8 cellular contexts compared by ENCODE assay signal in genomic region chr15:75903331-75904240, GRCh38. TPM values are rescaled to one million over a fixed set of nuclear protein-coding genes. Genes with fewer than 3 reads are reported as not detected.
A peak's percentile ranks its signal among the peaks of the same experiment; 100 is the strongest.
DNase-seq lines count a peak whose midpoint lies in the region; ATAC-seq and TF ChIP-seq lines count a peak whose summit lies in the region.

FBXO22 (plus strand) TSS chr15:75903878; CDS start chr15:75903964, 86 bp downstream.

- H3K9ac ChIP-seq in PC-3 (ENCODE audit: low read length) (peak within 1 kb of the TSS; percentile 83), mucosa of stomach (ENCODE audit: low read length) (peak within 1 kb of the TSS; percentile 92)

- H3K9me3 ChIP-seq in PC-3 (ENCODE audit: low read length), result no peaks in the 10 kb centered on the region
- no peaks in the 10 kb centered on the region for H3K9me3 ChIP-seq in mucosa of stomach (ENCODE audit: control insufficient read depth, low read length)

- no peaks in the 10 kb centered on the region for H3K9me3 Mint-ChIP-seq in activated T-cell treated with anti-CD3 and anti-CD28 coated beads, Interleukin-2, amount 50 U/mL, for 24 hours

- TSS peak; percentile 91 for BruUV-seq in PC-3 (replicated peaks; lab: Mats Ljungman, UMichigan)

- H3K36me3 ChIP-seq in PC-3 (ENCODE audit: low read depth, low read length) (peaks cover 8% of the 10 kb centered on the region; the same call in 1 of the 2 replicates), mucosa of stomach (ENCODE audit: control insufficient read depth, insufficient read depth, low read length) (peaks cover 3% of the 10 kb centered on the region)

- H3K27ac Mint-ChIP-seq in activated T-cell treated with anti-CD3 and anti-CD28 coated beads, Interleukin-2, amount 50 U/mL, for 24 hours, result peak within 1 kb of the TSS; percentile 98

- H3K27me3 ChIP-seq in PC-3 (ENCODE audit: low read length) (no peaks in the 10 kb centered on the region), mucosa of stomach (ENCODE audit: control insufficient read depth, insufficient read depth, low read length) (no peaks in the 10 kb centered on the region)

- H3K4me3 Mint-ChIP-seq in activated T-cell treated with anti-CD3 and anti-CD28 coated beads, Interleukin-2, amount 50 U/mL, for 24 hours, result peak within 1 kb of the TSS; percentile 100

- H3K4me1 Mint-ChIP-seq in activated T-cell treated with anti-CD3 and anti-CD28 coated beads, Interleukin-2, amount 50 U/mL, for 24 hours (ENCODE audit: low read depth), result peaks cover 45% of the 10 kb centered on the region

- H3K36me3 Mint-ChIP-seq in activated T-cell treated with anti-CD3 and anti-CD28 coated beads, Interleukin-2, amount 50 U/mL, for 24 hours (ENCODE audit: low read depth), result peaks cover 41% of the 10 kb centered on the region

- no peaks in the 10 kb centered on the region for H3K27me3 Mint-ChIP-seq in activated T-cell treated with anti-CD3 and anti-CD28 coated beads, Interleukin-2, amount 50 U/mL, for 24 hours

- peak within 1 kb of the TSS; percentile 88 for H2AFZ ChIP-seq in PC-3 (ENCODE audit: low read length)

- DNase-seq in DMS153 (lab: John Stamatoyannopoulos, UW) (peak; percentile 41), HuH-7.5 (ENCODE audit: low spot score) (peak; percentile 57), PC-3 (peak; percentile 95), erythroblast (lab: John Stamatoyannopoulos, UW) (peak; percentile 96)
- DNase-seq in activated T-cell treated with anti-CD3 and anti-CD28 coated beads, Interleukin-2, amount 50 U/mL, for 24 hours, result peak; percentile 95
- peak; percentile 94 for DNase-seq in stimulated activated CD8-positive, alpha-beta memory T cell treated with anti-CD3 and anti-CD28 coated beads, Interleukin-4, amount 100 ng/mL, for 48 hours

- intact Hi-C loops in PC-3 (cut with micrococcal nuclease), result no loop called here

- ATAC-seq in GM21528 (IDR thresholded peaks at IDR 0.05; ENCODE audit: low FRiP score, unreplicated experiment) (peak; percentile 86), PC-3 (peak; percentile 96)

- CTCF ChIA-PET in PC-3 (lab: Charles Lee), result interaction anchor here (1.0 kb wide), 1 partner anchor 155 kb away, joined by 3 read pairs; no protein-coding TSS in a partner anchor

- peak; percentile 92 for TF ChIP-seq POLR2A in erythroblast (IDR thresholded peaks at IDR 0.05; ENCODE audit: low read length)

- POLR2A ChIA-PET in PC-3 (lab: Charles Lee; ENCODE audit: unreplicated experiment), result interaction anchor here (0.6 kb wide), 3 partner anchors 17 to 134 kb away, joined by 3 to 6 read pairs (median 4); partner anchors contain the start of gene UBE2Q2

- no peaks in the 10 kb centered on the region for H3K9me2 ChIP-seq in PC-3 (replicated peaks; ENCODE audit: low read length)

- no peak for TF ChIP-seq CTCF in PC-3 (conservative IDR thresholded peaks at IDR 0.05; ENCODE audit: low read depth, low read length)

- H4K20me1 ChIP-seq in PC-3 (ENCODE audit: low read length), result no peaks in the 10 kb centered on the region

- H3K4me1 ChIP-seq in PC-3 (ENCODE audit: insufficient read depth, low read length) (peaks cover 21% of the 10 kb centered on the region; the same call in 1 of the 2 replicates), mucosa of stomach (ENCODE audit: control insufficient read depth, insufficient read depth, low read length) (peaks cover 5% of the 10 kb centered on the region)

- peak within 1 kb of the TSS; percentile 75 for H3K27ac ChIP-seq in PC-3 (ENCODE audit: low read length)

- H3K4me3 ChIP-seq in PC-3 (ENCODE audit: low read length) (peak within 1 kb of the TSS; percentile 94), mucosa of stomach (ENCODE audit: low read length) (peak within 1 kb of the TSS; percentile 99)

- no peaks in the 10 kb centered on the region for H3F3A ChIP-seq in PC-3 (ENCODE audit: low read length, unreplicated experiment)

- H3K4me2 ChIP-seq in PC-3 (ENCODE audit: low read length), result peak within 1 kb of the TSS; percentile 91

- peaks cover 47% of the 10 kb centered on the region for H3K79me2 ChIP-seq in PC-3 (ENCODE audit: low read length)

RNA-seq across cellular contexts. Expression of gene FBXO22, which starts in this region (rescaled TPM):
- 41.1 and 51.4 TPM in 2 replicates for total RNA-seq in PC-3 (2014; rRNA removed)

Comparison
In these comparisons a context has a peak if more than half of its experiments do, and no peak if none do; other contexts are left out.
1. Peak in every context shown above with its lines: DNase-seq, ATAC-seq, H3K4me3 ChIP-seq and H3K27ac ChIP-seq.
2. DNase-seq: peak in every context shown above with its lines; median percentile 96 in erythroblast; 95 in PC-3; 95 in activated T-cell treated with anti-CD3 and anti-CD28 coated beads, Interleukin-2, amount 50 U/mL, for 24 hours; 94 in stimulated activated CD8-positive, alpha-beta memory T cell treated with anti-CD3 and anti-CD28 coated beads, Interleukin-4, amount 100 ng/mL, for 48 hours; 57 in HuH-7.5; 41 in DMS153.